In the genomic region with DNA sequence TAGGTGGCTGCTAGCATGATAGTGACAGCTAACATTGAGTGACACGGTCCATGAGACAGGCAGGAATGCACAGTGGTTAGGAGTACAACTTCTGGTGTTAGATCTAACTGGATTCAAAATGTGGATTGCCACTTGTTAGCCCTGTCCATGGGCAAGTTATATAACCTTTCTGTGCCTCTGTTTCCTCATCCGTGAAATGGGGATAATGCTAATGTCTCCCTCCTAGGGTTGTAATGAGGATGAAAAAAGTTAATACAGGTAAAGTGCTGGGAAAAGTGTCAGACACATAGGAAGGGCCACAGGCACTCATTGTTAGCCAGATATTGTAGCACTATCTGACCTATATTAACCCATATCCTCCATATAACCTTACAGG, we compare ENCODE assay signal across 13 cellular contexts. TPM values are rescaled to one million over a fixed set of nuclear protein-coding genes. Genes with fewer than 3 reads are reported as not detected.
DNase-seq lines count a peak whose midpoint lies in the region; ATAC-seq lines count a peak whose summit lies in the region.
"Had no signal": no experiment of that assay in that cellular context is flagged by ENCODE, and none has a peak within 500 bp of the region (broad histone marks: within the 10 kb centered on the region; RNA-seq: fewer than 3 reads in every experiment).

No MANE protein-coding gene starts in this region.

- peak overlapping the region; percentile 19 for H3K9ac ChIP-seq in adipocyte (ENCODE audit: low read length)
- peak overlapping the region; percentile 41 for H3K9ac ChIP-seq in iPS-15b (ENCODE audit: low read depth, low read length)

- no peak overlapping the region for H3K4me3 ChIP-seq in adipocyte (ENCODE audit: low read length)
- H3K4me3 ChIP-seq in iPS-15b (ENCODE audit: low read depth, low read length) = no peak overlapping the region
- H3K4me3 ChIP-seq in thymus (ENCODE audit: low read length) = no peak overlapping the region

- 98% methylated on average over 2 of the region's 2 CpGs for WGBS in thymus

- H3K9me3 ChIP-seq in adipocyte (ENCODE audit: control insufficient read depth, low read length) (no peaks in the 10 kb centered on the region), iPS-15b (ENCODE audit: control insufficient read depth, insufficient read depth, low read length) (no peaks in the 10 kb centered on the region), thymus (ENCODE audit: control insufficient read depth) (no peaks in the 10 kb centered on the region)

- H3K27ac ChIP-seq in thymus (ENCODE audit: low read depth) = peak overlapping the region; percentile 26

- H3K36me3 Mint-ChIP-seq in activated CD4-positive, alpha-beta memory T cell treated with anti-CD3 and anti-CD28 coated beads for 36 hours = peaks cover 44% of the 10 kb centered on the region
- peaks cover 71% of the 10 kb centered on the region for H3K36me3 Mint-ChIP-seq in activated CD4-positive, alpha-beta memory T cell treated with anti-CD3 and anti-CD28 coated beads, Interleukin-2, amount 10 ng/mL, durations not matched to agents 7 days and 5 days (ENCODE audit: low read depth)

- H3K27me3 ChIP-seq in adipocyte (replicated peaks; ENCODE audit: control insufficient read depth, insufficient read depth, low read length) (no peaks in the 10 kb centered on the region), iPS-15b (ENCODE audit: control insufficient read depth, insufficient read depth, low read length) (no peaks in the 10 kb centered on the region), thymus (ENCODE audit: control insufficient read depth, insufficient read depth) (no peaks in the 10 kb centered on the region)

- no peak overlapping the region for H3K4me3 Mint-ChIP-seq in activated CD4-positive, alpha-beta memory T cell treated with anti-CD3 and anti-CD28 coated beads for 36 hours
- H3K4me3 Mint-ChIP-seq in activated CD4-positive, alpha-beta memory T cell treated with anti-CD3 and anti-CD28 coated beads, Interleukin-2, amount 10 ng/mL, durations not matched to agents 7 days and 5 days = no peak overlapping the region
- H3K4me3 Mint-ChIP-seq: immature natural killer cell; T-helper 1 cell treated with Interleukin-12 subunit alpha and Interleukin-12 subunit beta and Interleukin-4 antibody, amounts not matched to agents 30 μg/mL and 1 μg/mL, for 36 hours had no signal

- intact Hi-C loops in activated CD4-positive, alpha-beta memory T cell treated with anti-CD3 and anti-CD28 coated beads for 36 hours (cut with micrococcal nuclease) = no loop called here

- peaks cover 51% of the 10 kb centered on the region for H3K36me3 ChIP-seq in adipocyte (ENCODE audit: control insufficient read depth, insufficient read depth, low read length, severe bottlenecking)
- peaks cover 40% of the 10 kb centered on the region for H3K36me3 ChIP-seq in iPS-15b (ENCODE audit: control insufficient read depth, insufficient read depth, low read length)
- H3K36me3 ChIP-seq in thymus (ENCODE audit: control insufficient read depth, insufficient read depth) = peaks cover 48% of the 10 kb centered on the region

- H3K9me3 Mint-ChIP-seq in activated CD4-positive, alpha-beta memory T cell treated with anti-CD3 and anti-CD28 coated beads for 36 hours = no peaks in the 10 kb centered on the region
- no peaks in the 10 kb centered on the region for H3K9me3 Mint-ChIP-seq in activated CD4-positive, alpha-beta memory T cell treated with anti-CD3 and anti-CD28 coated beads, Interleukin-2, amount 10 ng/mL, durations not matched to agents 7 days and 5 days
- H3K9me3 Mint-ChIP-seq: immature natural killer cell; T-helper 1 cell treated with Interleukin-12 subunit alpha and Interleukin-12 subunit beta and Interleukin-4 antibody, amounts not matched to agents 30 μg/mL and 1 μg/mL, for 36 hours had no signal

- CTCF ChIA-PET in activated CD4-positive, alpha-beta memory T cell treated with anti-CD3 and anti-CD28 coated beads for 36 hours (lab: Charles Lee) = no interaction called here
- CTCF ChIA-PET in activated CD4-positive, alpha-beta memory T cell treated with anti-CD3 and anti-CD28 coated beads, Interleukin-2, amount 10 ng/mL, durations not matched to agents 7 days and 5 days (lab: Charles Lee) = interaction anchor here (0.6 to 1.3 kb wide), 2 partner anchors 18 to 272 kb away, joined by 3 read pairs; no protein-coding TSS in a partner anchor

- POLR2A ChIA-PET in activated CD4-positive, alpha-beta memory T cell treated with anti-CD3 and anti-CD28 coated beads for 36 hours (lab: Charles Lee) = no interaction called here
- POLR2A ChIA-PET in activated CD4-positive, alpha-beta memory T cell treated with anti-CD3 and anti-CD28 coated beads, Interleukin-2, amount 10 ng/mL, durations not matched to agents 7 days and 5 days (lab: Charles Lee) = no interaction called here

- H3K4me1 ChIP-seq in adipocyte (ENCODE audit: control insufficient read depth, insufficient read depth, low read length) (peaks cover 32% of the 10 kb centered on the region), iPS-15b (ENCODE audit: control insufficient read depth, insufficient read depth, low read length) (peaks cover 11% of the 10 kb centered on the region), thymus (ENCODE audit: control insufficient read depth, insufficient read depth, low read length) (peaks cover 27% of the 10 kb centered on the region)

- no peak for DNase-seq in activated CD4-positive, alpha-beta memory T cell treated with anti-CD3 and anti-CD28 coated beads for 36 hours
- no peak for DNase-seq in activated CD4-positive, alpha-beta memory T cell treated with anti-CD3 and anti-CD28 coated beads, Interleukin-2, amount 10 ng/mL, durations not matched to agents 7 days and 5 days
- DNase-seq in adipocyte (ENCODE audit: low read depth) (no peak), NCI-H526 treated with DMSO at 0.1 percent for 48 hours (lab: John Stamatoyannopoulos, UW) (no peak)
- DNase-seq: activated naive CD4-positive, alpha-beta T cell treated with Interleukin-2 at 50 U/mL for 16 hours; immature natural killer cell; NCI-H1417 had no signal

- ATAC-seq in GM18867 (IDR thresholded peaks at IDR 0.05; ENCODE audit: unreplicated experiment) = no peak
- ATAC-seq in HG03432 (IDR thresholded peaks at IDR 0.05; ENCODE audit: unreplicated experiment) = no peak

- H3K4me1 Mint-ChIP-seq in activated CD4-positive, alpha-beta memory T cell treated with anti-CD3 and anti-CD28 coated beads for 36 hours (ENCODE audit: low read depth) = no peaks in the 10 kb centered on the region
- H3K4me1 Mint-ChIP-seq in activated CD4-positive, alpha-beta memory T cell treated with anti-CD3 and anti-CD28 coated beads, Interleukin-2, amount 10 ng/mL, durations not matched to agents 7 days and 5 days = peaks cover 6% of the 10 kb centered on the region

- no peaks in the 10 kb centered on the region for H3K27me3 Mint-ChIP-seq in activated CD4-positive, alpha-beta memory T cell treated with anti-CD3 and anti-CD28 coated beads for 36 hours
- H3K27me3 Mint-ChIP-seq in activated CD4-positive, alpha-beta memory T cell treated with anti-CD3 and anti-CD28 coated beads, Interleukin-2, amount 10 ng/mL, durations not matched to agents 7 days and 5 days = no peaks in the 10 kb centered on the region

- peak overlapping the region; percentile 25 for H3K27ac Mint-ChIP-seq in activated CD4-positive, alpha-beta memory T cell treated with anti-CD3 and anti-CD28 coated beads for 36 hours
- H3K27ac Mint-ChIP-seq in activated CD4-positive, alpha-beta memory T cell treated with anti-CD3 and anti-CD28 coated beads, Interleukin-2, amount 10 ng/mL, durations not matched to agents 7 days and 5 days = no peak overlapping the region
- H3K27ac Mint-ChIP-seq: T-helper 1 cell treated with Interleukin-12 subunit alpha and Interleukin-12 subunit beta and Interleukin-4 antibody, amounts not matched to agents 30 μg/mL and 1 μg/mL, for 36 hours had no signal

RNA-seq across cellular contexts. Expression of gene TACR2, which starts 41.8 kb away (rescaled TPM):
- total RNA-seq in activated CD4-positive, alpha-beta memory T cell treated with anti-CD3 and anti-CD28 coated beads for 36 hours = not detected
- total RNA-seq in activated CD4-positive, alpha-beta memory T cell treated with anti-CD3 and anti-CD28 coated beads, Interleukin-2, amount 10 ng/mL, durations not matched to agents 7 days and 5 days = not detected
- 0.30 TPM for polyA plus RNA-seq in thymus
- total RNA-seq: NCI-H460 had no signal
